In the genomic region with DNA sequence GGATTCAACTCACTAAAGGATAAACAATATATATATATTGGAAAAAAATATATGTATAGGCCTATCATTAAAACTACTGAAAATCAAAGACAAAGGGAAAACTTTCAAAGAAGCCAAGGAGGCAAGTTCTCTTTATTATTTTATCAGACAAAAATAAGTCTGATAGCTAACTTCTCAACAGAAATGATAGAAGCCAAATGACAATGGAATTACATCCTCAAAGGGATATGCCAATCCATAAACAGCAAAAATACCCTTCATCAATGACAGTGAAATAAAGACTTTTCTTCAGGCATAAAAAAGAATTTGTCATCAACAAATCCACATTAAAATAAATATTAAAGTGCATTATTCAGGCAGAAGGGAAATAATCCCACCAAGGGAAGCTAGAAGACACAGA, we compare ENCODE assay signal across 7 cellular contexts.
"Had no signal": no experiment of that assay in that cellular context is flagged by ENCODE, and none has a peak within 500 bp of the region (broad histone marks: within the 10 kb centered on the region; RNA-seq: fewer than 3 reads in every experiment).

No MANE protein-coding gene starts in this region.

- DNase-seq: GDM1, GF-D8 had no signal

- FAIRE-seq: G401.6, GM12891, GM12892, GM18507, GM19239 had no signal
